12 cellular contexts compared by ENCODE assay signal in the genomic region with DNA sequence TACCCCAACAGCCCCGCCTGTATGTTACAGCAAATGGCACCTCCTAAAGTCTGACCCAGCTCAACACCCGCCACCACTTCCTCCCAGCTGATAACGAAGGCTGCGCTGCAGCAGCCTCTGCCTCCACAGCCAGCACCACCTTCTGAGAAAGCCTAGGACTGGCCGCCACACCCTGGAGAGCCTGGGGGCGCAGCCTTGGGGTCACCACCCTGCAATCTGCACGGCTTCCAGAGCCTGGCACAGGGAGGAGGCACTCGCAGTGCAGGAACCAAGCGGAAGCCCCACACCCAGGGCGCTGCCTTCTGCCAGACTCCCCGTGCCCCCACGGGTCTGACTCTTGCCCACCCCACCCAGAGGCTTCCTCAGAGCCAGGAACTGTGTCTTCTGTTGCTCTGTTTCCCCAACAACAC.
DNase-seq lines count a peak whose midpoint lies in the region; ATAC-seq, FAIRE-seq and TF ChIP-seq lines count a peak whose summit lies in the region.
"Had no signal": no experiment of that assay in that cellular context is flagged by ENCODE, and none has a peak within 500 bp of the region (broad histone marks: within the 10 kb centered on the region; RNA-seq: fewer than 3 reads in every experiment).

No MANE protein-coding gene starts in this region.

- H4K8ac ChIP-seq in H1 (ENCODE audit: extremely low read depth, insufficient read depth, low read length) = 0 out of 2 replicates have a peak overlapping the region, but pooled peaks have one; percentile 25

- H3K4me3 ChIP-seq in left ventricle myocardium inferior (no peak overlapping the region), heart left ventricle (no peak overlapping the region), H1 (ENCODE audit: extremely low read depth in 1 of 4, insufficient read depth in 2 of 4, low read depth in 3 of 4, low read length in 4 of 4) (no peak overlapping the region)
- H3K4me3 ChIP-seq: breast epithelium had no signal

- no peak overlapping the region for H3K4me2 ChIP-seq in H1 (ENCODE audit: insufficient read depth in 1 of 2, low read depth in 2 of 2, low read length in 2 of 2)

- H3K79me2 ChIP-seq in H1 (ENCODE audit: control insufficient read depth in 1 of 2, insufficient read depth in 2 of 2, low read length in 2 of 2) = no peaks in the 10 kb centered on the region

- H2BK5ac ChIP-seq in H1 (ENCODE audit: low read depth, low read length) = no peak overlapping the region

- no peak for TF ChIP-seq POLR2A in heart left ventricle (IDR thresholded peaks at IDR 0.05)
- no peak for TF ChIP-seq POLR2A in H1 (IDR thresholded peaks at IDR 0.05; ENCODE audit: control extremely low read depth in 1 of 2, low read depth in 2 of 2, low read length in 2 of 2)

- no peak for FAIRE-seq in H1 (lab: Jason Lieb, UNC)

- TF ChIP-seq EP300 in H1 (IDR thresholded peaks at IDR 0.05; ENCODE audit: borderline replicate concordance in 1 of 2, low read depth in 2 of 2, low read length in 2 of 2) = no peak

- H3K4me1 ChIP-seq in left ventricle myocardium inferior (peaks cover 49% of the 10 kb centered on the region), heart left ventricle (peaks cover 0 to 43% (median 35%) of the 10 kb centered on the region in 12 donors), H1 (replicated peaks in 1 of 4; ENCODE audit: control insufficient read depth in 3 of 4, insufficient read depth in 4 of 4, low read length in 3 of 4) (no peaks in the 10 kb centered on the region)

- TF ChIP-seq RAD21 in H1 (IDR thresholded peaks at IDR 0.05 in 1 of 2, conservative IDR thresholded peaks at IDR 0.05 in 1 of 2; ENCODE audit: low read depth in 2 of 2, low read length in 2 of 2) = no peak

- no peak overlapping the region for H3K9ac ChIP-seq in H1 (replicated peaks in 1 of 4; ENCODE audit: extremely low read depth in 1 of 4, low read depth in 3 of 4, low read length in 3 of 4)

- WGBS in heart left ventricle, 4 donors = 52 to 74% (median 63%) methylated on average over 11 to 12 of the region's 12 CpGs
- 90% methylated on average over 11 of the region's 12 CpGs; no CpG with 5 or more reads in 1 of the 2 experiments for WGBS in H1 (ENCODE audit: extremely low coverage in 1 of 2, insufficient coverage in 1 of 2, insufficient read length in 1 of 2, insufficient replicate concordance in 2 of 2, low coverage in 1 of 2, low lambda C conversion rate in 2 of 2, missing lambda C conversion rate in 1 of 2), 2 experiments

- H3K79me1 ChIP-seq in H1 (ENCODE audit: low read depth, low read length) = no peaks in the 10 kb centered on the region

- DNase-seq in left ventricle myocardium inferior (no peak), heart left ventricle (no peak), H1 (ENCODE audit: low read depth in 1 of 2, low spot score in 2 of 2) (no peak), GM20000 (ENCODE audit: low spot score) (no peak), NCI-H146 treated with DMSO at 0.1 percent for 48 hours (lab: John Stamatoyannopoulos, UW; ENCODE audit: unreplicated experiment) (no peak)
- DNase-seq in activated CD8-positive, alpha-beta memory T cell treated with anti-CD3 and anti-CD28 coated beads, Interleukin-2, amount 50 U/mL, for 24 hours (ENCODE audit: extremely low read depth) = peak; percentile 21
- DNase-seq in stimulated activated naive CD8-positive, alpha-beta T cell treated with anti-CD3 and anti-CD28 coated beads, Interleukin-15, amount 100 ng/mL, for 72 hours = peak; percentile 32 to 54
- DNase-seq: GF-D8, NCI-H1092 treated with DMSO at 0.1 percent for 48 hours had no signal

- H3K9me3 ChIP-seq in left ventricle myocardium inferior (replicated peaks) = no peaks in the 10 kb centered on the region
- H3K9me3 ChIP-seq in heart left ventricle = no peaks in the 10 kb centered on the region
- no peaks in the 10 kb centered on the region for H3K9me3 ChIP-seq in H1 (ENCODE audit: insufficient read depth in 2 of 2, low read depth in 1 of 2, low read length in 1 of 2)
- H3K9me3 ChIP-seq: breast epithelium had no signal

- H3K9me3 Mint-ChIP-seq in stimulated activated naive CD8-positive, alpha-beta T cell treated with anti-CD3 and anti-CD28 coated beads, Interleukin-15, amount 100 ng/mL, for 72 hours = peaks cover 0 to 4% of the 10 kb centered on the region in 2 donors

- intact Hi-C loops in left ventricle myocardium inferior (cut with micrococcal nuclease) (no loop called here), heart left ventricle (cut with DNase I) (no loop called here)

- H2BK120ac ChIP-seq in H1 (replicated peaks; ENCODE audit: low read depth, low read length) = no peak overlapping the region

- no peak overlapping the region for H2BK20ac ChIP-seq in H1 (ENCODE audit: low read length)

- H3K56ac ChIP-seq in H1 (replicated peaks; ENCODE audit: insufficient read length, low read depth, low read length) = no peak overlapping the region

- no peak overlapping the region for H4K5ac ChIP-seq in H1 (ENCODE audit: insufficient read length, low read depth, low read length)

- H3K27me3 ChIP-seq in left ventricle myocardium inferior (ENCODE audit: low read depth) (no peaks in the 10 kb centered on the region), heart left ventricle (no peaks in the 10 kb centered on the region), H1 (replicated peaks in 1 of 4; ENCODE audit: control insufficient read depth in 3 of 4, extremely low read depth in 1 of 4, insufficient read depth in 3 of 4, low read length in 3 of 4) (no peaks in the 10 kb centered on the region)
- H3K27me3 ChIP-seq: breast epithelium had no signal

- no peaks in the 10 kb centered on the region for H3K36me3 ChIP-seq in left ventricle myocardium inferior
- H3K36me3 ChIP-seq in heart left ventricle = peaks cover 0 to 3% (median 0%) of the 10 kb centered on the region in 9 donors
- H3K36me3 ChIP-seq in H1 (ENCODE audit: control insufficient read depth in 2 of 4, insufficient read depth in 4 of 4, low read length in 3 of 4) = no peaks in the 10 kb centered on the region
- H3K36me3 ChIP-seq: breast epithelium had no signal

- H4K91ac ChIP-seq in H1 (replicated peaks; ENCODE audit: insufficient read length, low read length) = no peak overlapping the region

- H3K4ac ChIP-seq in H1 (replicated peaks; ENCODE audit: insufficient read length, low read depth, low read length) = no peak overlapping the region

- H3K4me1 Mint-ChIP-seq in stimulated activated naive CD8-positive, alpha-beta T cell treated with anti-CD3 and anti-CD28 coated beads, Interleukin-15, amount 100 ng/mL, for 72 hours = peaks cover 33% of the 10 kb centered on the region

- CTCF ChIA-PET in H1 (lab: Charles Lee; ENCODE audit: partially characterized antibody) = interaction anchor here (0.9 to 3.0 kb wide), 7 partner anchors 9 to 89 kb away, joined by 3 to 11 read pairs (median 3); no protein-coding TSS in a partner anchor

- TF ChIP-seq CTCF in left ventricle myocardium inferior (IDR thresholded peaks at IDR 0.05; ENCODE audit: borderline replicate concordance) (no peak), heart left ventricle (IDR thresholded peaks at IDR 0.05) (no peak), H1 (IDR thresholded peaks at IDR 0.05; ENCODE audit: control extremely low read depth in 1 of 3, insufficient read depth in 1 of 3, low read depth in 1 of 3, low read length in 3 of 3) (no peak), GM20000 (IDR thresholded peaks at IDR 0.05; ENCODE audit: extremely low read depth, missing control alignments) (no peak)

- H3K23ac ChIP-seq in H1 (ENCODE audit: insufficient read length) = no peak overlapping the region

- POLR2A ChIA-PET in H1 (lab: Charles Lee; ENCODE audit: partially characterized antibody) = interaction anchor here (1.0 kb wide), 1 partner anchor 235 kb away, joined by 3 read pairs; no protein-coding TSS in a partner anchor

- peaks cover 5% of the 10 kb centered on the region in 2 experiments for H4K20me1 ChIP-seq in H1 (replicated peaks in 1 of 2; ENCODE audit: control insufficient read depth in 1 of 2, insufficient read depth in 2 of 2, low read length in 2 of 2)

- H3K27ac Mint-ChIP-seq in stimulated activated naive CD8-positive, alpha-beta T cell treated with anti-CD3 and anti-CD28 coated beads, Interleukin-15, amount 100 ng/mL, for 72 hours = peak overlapping the region in 1 of 2 donors; percentile 71

- H2BK15ac ChIP-seq in H1 (ENCODE audit: low read length) = no peak overlapping the region

- peak overlapping the region; percentile 58 for H3K27ac ChIP-seq in left ventricle myocardium inferior (replicated peaks)
- H3K27ac ChIP-seq in heart left ventricle = peak overlapping the region in 3 of 12 donors; percentile 6 to 63 (median 16)
- no peak overlapping the region for H3K27ac ChIP-seq in H1 (ENCODE audit: low read depth, low read length)
- H3K27ac ChIP-seq: breast epithelium had no signal

- peak overlapping the region in 1 of 2 donors; percentile 12 for H3K4me3 Mint-ChIP-seq in stimulated activated naive CD8-positive, alpha-beta T cell treated with anti-CD3 and anti-CD28 coated beads, Interleukin-15, amount 100 ng/mL, for 72 hours

- H3K14ac ChIP-seq in H1 (ENCODE audit: insufficient read length) = no peak overlapping the region

- ATAC-seq in heart left ventricle (no peak), GM18502 (IDR thresholded peaks at IDR 0.05; ENCODE audit: poor library complexity, unreplicated experiment) (no peak)
- ATAC-seq in stimulated activated naive CD8-positive, alpha-beta T cell treated with anti-CD3 and anti-CD28 coated beads, Interleukin-15, amount 100 ng/mL, for 72 hours = peak; percentile 82
- ATAC-seq: left lobe of liver had no signal

- no peak overlapping the region for H2AK5ac ChIP-seq in H1 (ENCODE audit: low read depth, low read length)

- no peaks in the 10 kb centered on the region for H3K23me2 ChIP-seq in H1 (ENCODE audit: low read depth, low read length)

- no peak overlapping the region for H2BK12ac ChIP-seq in H1 (ENCODE audit: low read depth, low read length)

- H3K27me3 Mint-ChIP-seq in stimulated activated naive CD8-positive, alpha-beta T cell treated with anti-CD3 and anti-CD28 coated beads, Interleukin-15, amount 100 ng/mL, for 72 hours = no peaks in the 10 kb centered on the region

- no peak overlapping the region for H2AFZ ChIP-seq in H1 (ENCODE audit: low read length)

- H3K18ac ChIP-seq in H1 (ENCODE audit: extremely low read depth, low read length) = no peak overlapping the region

TF ChIP-seq in H1, 55 proteins besides CTCF, POLR2A, EP300 and RAD21:
- no peak for TF ChIP-seq HDAC6 (IDR thresholded peaks at IDR 0.05; ENCODE audit: low read depth, low read length)
- no peak for TF ChIP-seq CBX5 (IDR thresholded peaks at IDR 0.05; ENCODE audit: low read depth, low read length)
- no peak for TF ChIP-seq CHD2 (IDR thresholded peaks at IDR 0.05; ENCODE audit: low read length)
- no peak for TF ChIP-seq TAF7 (optimal IDR thresholded peaks at IDR 0.05; ENCODE audit: borderline replicate concordance, low read depth, low read length)
- no peak for TF ChIP-seq CBX8 (IDR thresholded peaks at IDR 0.05; ENCODE audit: borderline replicate concordance, low read depth, low read length)
- no peak for TF ChIP-seq CEBPB (IDR thresholded peaks at IDR 0.05; ENCODE audit: low read depth, low read length)
- no peak for TF ChIP-seq SIN3A (conservative IDR thresholded peaks at IDR 0.05 in 1 of 2, IDR thresholded peaks at IDR 0.05 in 1 of 2; ENCODE audit: low read depth in 1 of 2, low read length in 2 of 2)
- no peak for TF ChIP-seq TAF1 (IDR thresholded peaks at IDR 0.05; ENCODE audit: low read depth, low read length)
TF ChIP-seq in H1: peak in this region for 0.

Comparison
In these comparisons a context has a peak if more than half of its experiments do, and no peak if none do; other contexts are left out.
1. DNase-seq: peak in activated CD8-positive, alpha-beta memory T cell treated with anti-CD3 and anti-CD28 coated beads, Interleukin-2, amount 50 U/mL, for 24 hours (single experiment) and stimulated activated naive CD8-positive, alpha-beta T cell treated with anti-CD3 and anti-CD28 coated beads, Interleukin-15, amount 100 ng/mL, for 72 hours (2 of 2); none in left ventricle myocardium inferior (single experiment), heart left ventricle (0 of 5), H1 (0 of 2), GM20000 (single experiment) and NCI-H146 treated with DMSO at 0.1 percent for 48 hours (single experiment).